In genomic region chr2:102051659-102052366, GRCh38 we compare ENCODE assay signal across 13 cellular contexts.
DNase-seq lines count a peak whose midpoint lies in the region; ATAC-seq and TF ChIP-seq lines count a peak whose summit lies in the region.
"Had no signal": no experiment of that assay in that cellular context is flagged by ENCODE, and none has a peak within 500 bp of the region (broad histone marks: within the 10 kb centered on the region; RNA-seq: fewer than 3 reads in every experiment).

No MANE protein-coding gene starts in this region.

- H3K36me3 Mint-ChIP-seq in chondrocyte (ENCODE audit: low read depth): no peaks in the 10 kb centered on the region
- H3K36me3 Mint-ChIP-seq: CD8-positive, alpha-beta memory T cell had no signal

- H3K36me3 ChIP-seq in right lobe of liver (no peaks in the 10 kb centered on the region), subcutaneous abdominal adipose tissue (ENCODE audit: control insufficient read depth in 5 of 5, insufficient read depth in 5 of 5, low read length in 5 of 5) (no peaks in the 10 kb centered on the region)
- H3K36me3 ChIP-seq: SJSA1 had no signal

- H3K27me3 Mint-ChIP-seq in chondrocyte (ENCODE audit: low read depth): no peaks in the 10 kb centered on the region

- H3K9ac ChIP-seq in subcutaneous abdominal adipose tissue (ENCODE audit: low read length in 5 of 5): peak overlapping the region in 1 of 5 donors; percentile 11

- no peak overlapping the region for H3K4me3 ChIP-seq in right lobe of liver
- no peak overlapping the region for H3K4me3 ChIP-seq in subcutaneous abdominal adipose tissue (ENCODE audit: low read depth in 1 of 5, low read length in 5 of 5)
- H3K4me3 ChIP-seq: SJSA1 had no signal

- no peaks in the 10 kb centered on the region for H3K9me3 Mint-ChIP-seq in chondrocyte (ENCODE audit: low read depth)
- H3K9me3 Mint-ChIP-seq: activated T-helper 2 cell treated with anti-CD3 and anti-CD28 coated beads, Interferon-gamma antibody, Interleukin-2, Interleukin-4, amounts not matched to agents 10 μg/mL and 5 μg/mL and 100 μg/mL, durations not matched to agents 14 hours and 24 hours and 36 hours; CD8-positive, alpha-beta memory T cell had no signal

- H3K27me3 ChIP-seq in right lobe of liver (no peaks in the 10 kb centered on the region), subcutaneous abdominal adipose tissue (ENCODE audit: control insufficient read depth in 5 of 5, insufficient read depth in 4 of 5, low read length in 5 of 5) (no peaks in the 10 kb centered on the region)
- H3K27me3 ChIP-seq: SJSA1 had no signal

- ATAC-seq in right lobe of liver (no peak), GM18907 (IDR thresholded peaks at IDR 0.05; ENCODE audit: unreplicated experiment) (no peak)
- ATAC-seq: naive thymus-derived CD8-positive, alpha-beta T cell had no signal

- 89% methylated on average over 1 of the region's 8 CpGs for WGBS in right lobe of liver (ENCODE audit: insufficient coverage, low coverage, low lambda C conversion rate, missing lambda C conversion rate)

- DNase-seq in HCEC 1CT (peak; percentile 66), chondrocyte (ENCODE audit: low spot score) (no peak), right lobe of liver (no peak), NCI-H1694 treated with DMSO at 0.1 percent for 48 hours (lab: John Stamatoyannopoulos, UW) (no peak), putamen (ENCODE audit: low spot score) (no peak), NCI-H524 (lab: John Stamatoyannopoulos, UW) (no peak)
- DNase-seq: activated CD4-positive, CD25-positive, alpha-beta regulatory T cell; CD8-positive, alpha-beta memory T cell; naive thymus-derived CD8-positive, alpha-beta T cell had no signal

- H3K4me1 ChIP-seq in right lobe of liver: peaks cover 0 to 45% (median 12%) of the 10 kb centered on the region in 4 donors
- H3K4me1 ChIP-seq in subcutaneous abdominal adipose tissue (ENCODE audit: control insufficient read depth in 5 of 5, insufficient read depth in 5 of 5, low read length in 5 of 5): peaks cover 18 to 61% (median 55%) of the 10 kb centered on the region in 5 donors

- H3K4me3 Mint-ChIP-seq in chondrocyte (ENCODE audit: unreplicated experiment): no peak overlapping the region
- H3K4me3 Mint-ChIP-seq: CD8-positive, alpha-beta memory T cell; naive thymus-derived CD8-positive, alpha-beta T cell had no signal

- no peak for TF ChIP-seq CTCF in chondrocyte (IDR thresholded peaks at IDR 0.05)
- no peak for TF ChIP-seq CTCF in right lobe of liver (IDR thresholded peaks at IDR 0.05)

- TF ChIP-seq POLR2A in right lobe of liver (IDR thresholded peaks at IDR 0.05): no peak

- no peaks in the 10 kb centered on the region for H3K9me3 ChIP-seq in right lobe of liver
- H3K9me3 ChIP-seq in subcutaneous abdominal adipose tissue (ENCODE audit: control insufficient read depth in 5 of 5, low read length in 5 of 5): no peaks in the 10 kb centered on the region
- H3K9me3 ChIP-seq: SJSA1 had no signal

- peaks cover 68% of the 10 kb centered on the region for H3K4me1 Mint-ChIP-seq in chondrocyte (ENCODE audit: low read depth)
- H3K4me1 Mint-ChIP-seq: CD8-positive, alpha-beta memory T cell had no signal

- intact Hi-C loops in right lobe of liver (cut with DNase I): no loop called here

- peak overlapping the region; percentile 73 for H3K27ac Mint-ChIP-seq in chondrocyte (ENCODE audit: unreplicated experiment)
- H3K27ac Mint-ChIP-seq: activated T-helper 2 cell treated with anti-CD3 and anti-CD28 coated beads, Interferon-gamma antibody, Interleukin-2, Interleukin-4, amounts not matched to agents 10 μg/mL and 5 μg/mL and 100 μg/mL, durations not matched to agents 14 hours and 24 hours and 36 hours; CD8-positive, alpha-beta memory T cell had no signal

- H3K27ac ChIP-seq in right lobe of liver (peak overlapping the region; percentile 49 to 77 (median 66)), subcutaneous abdominal adipose tissue (ENCODE audit: low read depth, low read length) (peak overlapping the region; percentile 89)
- H3K27ac ChIP-seq: SJSA1 had no signal
